15 cellular contexts compared by ENCODE assay signal in genomic region chr1:30962609-30963508, GRCh38. TPM values are rescaled to one million over a fixed set of nuclear protein-coding genes. Genes with fewer than 3 reads are reported as not detected.
DNase-seq lines count a peak whose midpoint lies in the region; ATAC-seq, FAIRE-seq and TF ChIP-seq lines count a peak whose summit lies in the region.
"Had no signal": no experiment of that assay in that cellular context is flagged by ENCODE, and none has a peak within 500 bp of the region (broad histone marks: within the 10 kb centered on the region; RNA-seq: fewer than 3 reads in every experiment).

No MANE protein-coding gene starts in this region.

- CTCF ChIA-PET in GM12878 (lab: Yijun Ruan, JAX), result interaction anchor here (0.8 kb wide), 1 partner anchor 14 kb away, joined by 3 read pairs; no protein-coding TSS in a partner anchor

- 43% methylated on average over 6 of the region's 6 CpGs for WGBS in GM12878 (ENCODE audit: insufficient coverage, insufficient replicate concordance, low lambda C conversion rate, missing lambda C conversion rate)

- no peak for DNase-seq in GM12878 (ENCODE audit: low read depth, low spot score)
- DNase-seq in memory B cell (ENCODE audit: low spot score in 2 of 2), result no peak
- DNase-seq in H54 (ENCODE audit: insufficient read length, low spot score), result no peak
- no peak for DNase-seq in NCI-H446 treated with DMSO at 0.1 percent for 48 hours (lab: John Stamatoyannopoulos, UW)
- no peak for DNase-seq in stimulated activated CD4-positive, alpha-beta T cell treated with anti-CD3 and anti-CD28 coated beads, Interleukin-4, amount 100 ng/mL, for 4 hours
- DNase-seq: C1 segment of cervical spinal cord, DMS79, kidney, NCI-H1417, PC-3, retina, transverse colon had no signal

- no peak for TF ChIP-seq CTCF in GM12878 (IDR thresholded peaks at IDR 0.05 in 2 of 3, conservative IDR thresholded peaks at IDR 0.05 in 1 of 3; ENCODE audit: control insufficient read depth in 2 of 3, extremely low read depth in 1 of 3, insufficient read depth in 1 of 3, low read depth in 3 of 3, low read length in 3 of 3)

- no peak overlapping the region for H3K27ac ChIP-seq in GM12878 (ENCODE audit: control insufficient read depth, insufficient read depth)
- H3K27ac ChIP-seq: epithelial cell of prostate, transverse colon had no signal

- no peaks in the 10 kb centered on the region for H3K27me3 ChIP-seq in GM12878 (replicated peaks in 1 of 2; ENCODE audit: control insufficient read depth in 2 of 2, insufficient read depth in 2 of 2, low read length in 1 of 2)
- H3K27me3 ChIP-seq: transverse colon had no signal

- H3K4me2 ChIP-seq in GM12878 (ENCODE audit: control insufficient read depth, insufficient read depth), result no peak overlapping the region

- H3K36me3 Mint-ChIP-seq in memory B cell, result peaks cover 46% of the 10 kb centered on the region

- peaks cover 5% of the 10 kb centered on the region for H3K4me1 Mint-ChIP-seq in memory B cell

- intact Hi-C loops in GM12878 (cut with micrococcal nuclease; ENCODE audit: unreplicated experiment), result no loop called here

- no peak for FAIRE-seq in GM12878 (lab: Jason Lieb, UNC)
- no peak for FAIRE-seq in H54 (lab: Jason Lieb, UNC)
- FAIRE-seq: kidney had no signal

- TF ChIP-seq EP300 in GM12878 (IDR thresholded peaks at IDR 0.05; ENCODE audit: borderline replicate concordance in 1 of 2, control insufficient read depth in 1 of 2, low read depth in 2 of 2, low read length in 2 of 2), result no peak

- H4K20me1 ChIP-seq in GM12878 (ENCODE audit: control insufficient read depth, insufficient read depth), result no peaks in the 10 kb centered on the region

- TF ChIP-seq POLR2A in GM12878 (IDR thresholded peaks at IDR 0.05; ENCODE audit: low read depth, low read length) (no peak), H54 (IDR thresholded peaks at IDR 0.05; ENCODE audit: low read depth, low read length) (no peak)

- H3K79me2 ChIP-seq in GM12878 (ENCODE audit: control insufficient read depth, insufficient read depth, low read length), result peaks cover 2% of the 10 kb centered on the region

- H3K4me1 ChIP-seq in GM12878 (ENCODE audit: control insufficient read depth, insufficient read depth, low read length), result no peaks in the 10 kb centered on the region

- H3K27ac Mint-ChIP-seq in memory B cell, result peak overlapping the region; percentile 73

- no TSS peak for BruUV-seq in GM12878 (replicated peaks; lab: Mats Ljungman, UMichigan)

- ATAC-seq in GM18517 (IDR thresholded peaks at IDR 0.05; ENCODE audit: unreplicated experiment) (peak; percentile 54), HG02759 (IDR thresholded peaks at IDR 0.05; ENCODE audit: unreplicated experiment) (peak; percentile 48), GM12878 (peak; percentile 46), memory B cell (ENCODE audit: low read depth) (no peak)
- ATAC-seq: PC-3 had no signal

- no peak for TF ChIP-seq RAD21 in GM12878 (IDR thresholded peaks at IDR 0.05; ENCODE audit: insufficient read depth, low read depth, low read length)

- H3K9me3 ChIP-seq in GM12878 (replicated peaks; ENCODE audit: control insufficient read depth, insufficient read depth, low read length), result no peaks in the 10 kb centered on the region
- H3K9me3 ChIP-seq: transverse colon had no signal

- H3K4me3 Mint-ChIP-seq in memory B cell, result no peak overlapping the region

- POLR2A ChIA-PET in GM12878 (lab: Charles Lee), result no interaction called here

- H2AFZ ChIP-seq in GM12878 (ENCODE audit: control insufficient read depth, low read depth, low read length), result no peak overlapping the region

- H3K9me3 Mint-ChIP-seq in memory B cell, result no peaks in the 10 kb centered on the region

- peaks cover 9 to 35% of the 10 kb centered on the region in 2 experiments for H3K36me3 ChIP-seq in GM12878 (ENCODE audit: control insufficient read depth in 2 of 2, insufficient read depth in 2 of 2, low read length in 1 of 2)

- H3K4me3 ChIP-seq in GM12878, result no peak overlapping the region
- H3K4me3 ChIP-seq: transverse colon had no signal

- no peak overlapping the region for H3K9ac ChIP-seq in GM12878 (ENCODE audit: control insufficient read depth, insufficient read depth, low read length)

- no peaks in the 10 kb centered on the region for H3K27me3 Mint-ChIP-seq in memory B cell

- RAD21 ChIA-PET in GM12878 (lab: Charles Lee; ENCODE audit: unreplicated experiment), result interaction anchor here (1.3 kb wide), 1 partner anchor 41 kb away, joined by 3 read pairs; no protein-coding TSS in a partner anchor

- in situ Hi-C loops in GM12878 (cut with MboI), result no loop called here

- SMC1A ChIA-PET in GM12878 (lab: Charles Lee; ENCODE audit: uncharacterized antibody, unreplicated experiment), result interaction anchor here (1.2 to 1.5 kb wide), 2 partner anchors 38 to 41 kb away, joined by 3 read pairs; no protein-coding TSS in a partner anchor

TF ChIP-seq in GM12878, 131 proteins besides CTCF, POLR2A, EP300 and RAD21:
- TF ChIP-seq MEF2A (IDR thresholded peaks at IDR 0.05; ENCODE audit: insufficient read depth, low read depth, low read length) (no peak), SUZ12 (IDR thresholded peaks at IDR 0.05; ENCODE audit: unreplicated experiment) (no peak), MYC (IDR thresholded peaks at IDR 0.05; ENCODE audit: insufficient read depth, insufficient read length, insufficient replicate concordance, low read length, severe bottlenecking) (no peak), PRDM15 (CRISPR knock-in tag; IDR thresholded peaks at IDR 0.05) (no peak), SP1 (IDR thresholded peaks at IDR 0.05; ENCODE audit: low read depth, low read length) (no peak), TARDBP (IDR thresholded peaks at IDR 0.05; ENCODE audit: borderline replicate concordance) (no peak)

RNA-seq across cellular contexts. Expression of gene SDC3, which starts 54.3 kb away (rescaled TPM):
- total RNA-seq in GM12878 (2013; cell fraction: nucleolus; rRNA removed), result 0.06 and 0.24 TPM in 2 replicates
- total RNA-seq in GM12878 (2014; rRNA removed), result under 0.01 TPM in 1 of 2 replicates, not detected in the other
- total RNA-seq in GM12878 (2014; rRNA removed; fragmentation: Illumina TruSeq; extraction: Trizol), result 0.05 and 0.09 TPM in 2 replicates
- total RNA-seq in GM12878 (2021), result 0.24 and 0.36 TPM in 2 replicates
- polyA plus RNA-seq in GM12878 (2011; ENCODE audit: low read depth), result 0.12 TPM
- 0.13 and 0.46 TPM in 2 replicates for polyA plus RNA-seq in GM12878 (2011; rRNA removed)
- polyA plus RNA-seq in GM12878 (2011; cell fraction: cytosol; rRNA removed), result 0.57 and 0.70 TPM in 2 replicates
- 0.66 and 0.72 TPM in 2 replicates for polyA plus RNA-seq in GM12878 (2011; cell fraction: nucleus; rRNA removed)
- polyA plus RNA-seq in GM12878 (2012), result 0.08 and 0.22 TPM in 2 replicates
- 0.04 TPM in 1 of 2 replicates, not detected in the other for polyA plus RNA-seq in GM12878 (2014; fragmentation: Illumina TruSeq; extraction: Trizol)
- polyA plus RNA-seq in GM12878 (2014; fragmentation: Nextera tagmentation; extraction: Ambion mirVana), result under 1 TPM in 1 of 2 experiments, not detected in 1; under 0.01 TPM
- polyA plus RNA-seq in GM12878 (2014; rRNA removed), result 0.10 and 0.23 TPM in 2 replicates
- polyA plus RNA-seq in GM12878 (2016; fragmentation: Nextera tagmentation; extraction: Ambion mirVana), result under 1 TPM in 1 of 2 experiments, not detected in 1; 0.04 TPM
- polyA minus RNA-seq in GM12878 (2011; rRNA and poly(A)+ RNA removed), result 0.37 and 0.67 TPM in 2 replicates
- 1.1 TPM in 1 of 2 replicates, not detected in the other for polyA minus RNA-seq in GM12878 (2011; cell fraction: cytosol; rRNA and poly(A)+ RNA removed)
- polyA minus RNA-seq in GM12878 (2011; cell fraction: nucleus; rRNA and poly(A)+ RNA removed), result 0.24 and 0.38 TPM in 2 replicates
